16 cellular contexts compared by ENCODE assay signal in the genomic region with DNA sequence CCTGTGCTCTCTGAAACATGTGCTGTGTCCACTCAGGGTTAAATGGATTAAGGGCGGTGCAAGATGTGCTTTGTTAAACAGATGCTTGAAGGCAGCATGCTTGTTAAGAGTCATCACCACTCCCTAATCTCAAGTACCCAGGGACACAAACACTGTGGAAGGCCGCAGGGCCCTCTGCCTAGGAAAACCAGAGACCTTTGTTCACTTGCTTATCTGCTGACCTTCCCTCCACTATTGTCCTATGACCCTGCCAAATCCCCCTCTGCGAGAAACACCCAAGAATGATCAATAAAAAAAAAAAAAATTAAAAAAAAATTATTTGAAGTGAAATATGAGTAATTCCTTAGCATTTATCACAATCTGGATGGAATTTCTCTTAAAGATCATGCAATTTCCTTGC. TPM values are rescaled to one million over a fixed set of nuclear protein-coding genes. Genes with fewer than 3 reads are reported as not detected.
DNase-seq lines count a peak whose midpoint lies in the region; ATAC-seq, FAIRE-seq and TF ChIP-seq lines count a peak whose summit lies in the region.
"Not testable (repeated sequence)": the region's sequence is repeated elsewhere in the genome, so short reads cannot be mapped to it uniquely, and the experiment has no call there.
"Had no signal": no experiment of that assay in that cellular context is flagged by ENCODE, and none has a peak within 500 bp of the region (broad histone marks: within the 10 kb centered on the region; RNA-seq: fewer than 3 reads in every experiment).

No MANE protein-coding gene starts in this region.

- H3K4me3 ChIP-seq in Caco-2 (ENCODE audit: low read depth, low read length); HUES48 (ENCODE audit: low read depth, low read length); HepG2 (replicated peaks in 1 of 3; ENCODE audit: insufficient read depth in 1 of 3, low read depth in 2 of 3, low read length in 3 of 3): not testable (repeated sequence)
- peak overlapping the region; percentile 60 for H3K4me3 ChIP-seq in endodermal cell (ENCODE audit: low read length)

- not testable (repeated sequence) for H3K27me3 ChIP-seq in Caco-2 (replicated peaks; ENCODE audit: control insufficient read depth, insufficient read depth, low read length); HUES48 (ENCODE audit: control insufficient read depth, insufficient read depth, low read length); endodermal cell (ENCODE audit: control insufficient read depth, insufficient read depth, low read length, poor library complexity, severe bottlenecking); HepG2 (ENCODE audit: control insufficient read depth in 1 of 2, insufficient read depth in 2 of 2, low read length in 2 of 2)

- POLR2A ChIA-PET in Caco-2 (lab: Charles Lee) = interaction anchor here (1.0 kb wide), 1 partner anchor 59 kb away, joined by 4 read pairs; the partner anchor contains the start of genes POLR3C and RNF115
- POLR2A ChIA-PET in HepG2 (lab: Yijun Ruan, JAX) = interaction anchor here (0.8 kb wide), 1 partner anchor 19 kb away, joined by 4 read pairs; no protein-coding TSS in a partner anchor

- H3K27ac Mint-ChIP-seq in Caco-2 (ENCODE audit: unreplicated experiment) = peak overlapping the region; percentile 86
- not testable (repeated sequence) for H3K27ac Mint-ChIP-seq in endodermal cell
- H3K27ac Mint-ChIP-seq in progenitor cell of endocrine pancreas = peak overlapping the region; percentile 80

- TF ChIP-seq POLR2A in HepG2 (IDR thresholded peaks at IDR 0.05; ENCODE audit: insufficient read depth in 1 of 2, low read depth in 2 of 2, low read length in 2 of 2) = not testable (repeated sequence)

- peaks cover 50% of the 10 kb centered on the region for H3K36me3 Mint-ChIP-seq in Caco-2 (ENCODE audit: insufficient read depth, unreplicated experiment)
- H3K36me3 Mint-ChIP-seq in endodermal cell (ENCODE audit: low read depth) = peaks cover 69% of the 10 kb centered on the region
- peaks cover 46% of the 10 kb centered on the region for H3K36me3 Mint-ChIP-seq in progenitor cell of endocrine pancreas (ENCODE audit: insufficient read depth)

- H3K9me3 Mint-ChIP-seq in Caco-2 (ENCODE audit: unreplicated experiment); progenitor cell of endocrine pancreas (ENCODE audit: low read depth): not testable (repeated sequence)
- peaks cover 62% of the 10 kb centered on the region for H3K9me3 Mint-ChIP-seq in endodermal cell

- H3K4me1 ChIP-seq in Caco-2 = peaks cover 42% of the 10 kb centered on the region
- not testable (repeated sequence) for H3K4me1 ChIP-seq in HUES48 (ENCODE audit: control insufficient read depth, insufficient read depth, low read length); endodermal cell (ENCODE audit: control insufficient read depth, insufficient read depth, low read length)
- peaks cover 20% of the 10 kb centered on the region for H3K4me1 ChIP-seq in HepG2 (ENCODE audit: insufficient read depth, low read length)

- H3K79me2 ChIP-seq in HepG2 (ENCODE audit: insufficient read depth, low read length) = not testable (repeated sequence)

- FAIRE-seq in HepG2 (lab: Jason Lieb, UNC) = not testable (repeated sequence)

- H2AFZ ChIP-seq in HepG2 (ENCODE audit: low read length) = not testable (repeated sequence)

- TF ChIP-seq RAD21 in HepG2 (CRISPR knock-in tag; IDR thresholded peaks at IDR 0.05) = not testable (repeated sequence)

- not testable (repeated sequence) for H3K4me1 Mint-ChIP-seq in Caco-2 (ENCODE audit: low read depth, unreplicated experiment); endodermal cell; progenitor cell of endocrine pancreas (ENCODE audit: low read depth)

- H3K27ac ChIP-seq in HUES48 (ENCODE audit: low read depth, low read length) (peak overlapping the region; percentile 71), VCaP (peak overlapping the region; percentile 65)
- H3K27ac ChIP-seq in endodermal cell (ENCODE audit: low read depth, low read length); HepG2 (ENCODE audit: extremely low read length, insufficient read depth, low read length): not testable (repeated sequence)

- not testable (repeated sequence) for H3K9ac ChIP-seq in HUES48 (ENCODE audit: low read depth, low read length); HepG2 (ENCODE audit: insufficient read depth, low read depth, low read length)
- H3K9ac ChIP-seq in endodermal cell (ENCODE audit: extremely low read depth, low read length, poor library complexity, severe bottlenecking) = peak overlapping the region; percentile 66

- BruUV-seq in Caco-2 (replicated peaks; lab: Mats Ljungman, UMichigan); HepG2 (replicated peaks; lab: Mats Ljungman, UMichigan): not testable (repeated sequence)

- TF ChIP-seq CTCF in Caco-2 (IDR thresholded peaks at IDR 0.05; ENCODE audit: insufficient read depth in 1 of 2, low read depth in 1 of 2, low read length in 1 of 2, severe bottlenecking in 1 of 2, unreplicated experiment in 1 of 2); VCaP (conservative IDR thresholded peaks at IDR 0.05); endodermal cell (conservative IDR thresholded peaks at IDR 0.05); HepG2 (CRISPR knock-in tag; IDR thresholded peaks at IDR 0.05); progenitor cell of endocrine pancreas (IDR thresholded peaks at IDR 0.05; ENCODE audit: unreplicated experiment): not testable (repeated sequence)

- peaks cover 22% of the 10 kb centered on the region for H3K9me3 ChIP-seq in Caco-2
- H3K9me3 ChIP-seq in HUES48 (ENCODE audit: control insufficient read depth, insufficient read depth, low read length) = peaks cover 17% of the 10 kb centered on the region; the same call in 1 of the 2 replicates
- H3K9me3 ChIP-seq in endodermal cell (ENCODE audit: control insufficient read depth, low read length) = peaks cover 50% of the 10 kb centered on the region
- H3K9me3 ChIP-seq in HepG2 (ENCODE audit: low read length) = not testable (repeated sequence)

- ATAC-seq in left ventricle myocardium superior = peak; percentile 31
- not testable (repeated sequence) for ATAC-seq in HepG2

- no CpG with 5 or more reads among the region's 3 CpGs for WGBS in endodermal cell (ENCODE audit: insufficient coverage in 1 of 2, insufficient read length in 1 of 2), 2 experiments
- 0% methylated on average over 2 of the region's 3 CpGs for WGBS in HepG2 (ENCODE audit: low lambda C conversion rate)

- peak overlapping the region; percentile 12; the same call in 1 of the 2 replicates for H3K4me2 ChIP-seq in HepG2 (ENCODE audit: low read depth, low read length)

- not testable (repeated sequence) for H3K4me3 Mint-ChIP-seq in Caco-2 (ENCODE audit: unreplicated experiment); endodermal cell; progenitor cell of endocrine pancreas (ENCODE audit: low read depth)

- H3K27me3 Mint-ChIP-seq in Caco-2 (ENCODE audit: insufficient read depth, unreplicated experiment); endodermal cell (ENCODE audit: insufficient read depth); progenitor cell of endocrine pancreas: not testable (repeated sequence)

- TF ChIP-seq EP300 in HepG2 (IDR thresholded peaks at IDR 0.05; ENCODE audit: low read depth in 2 of 2, low read length in 2 of 2); HepG2 (CRISPR knock-in tag; IDR thresholded peaks at IDR 0.05; ENCODE audit: borderline replicate concordance): not testable (repeated sequence)

- not testable (repeated sequence) for H3K36me3 ChIP-seq in Caco-2 (ENCODE audit: control insufficient read depth, insufficient read depth, low read length); HepG2 (replicated peaks in 1 of 2; ENCODE audit: control insufficient read depth in 1 of 2, insufficient read depth in 2 of 2, low read length in 2 of 2)
- H3K36me3 ChIP-seq in HUES48 (ENCODE audit: control insufficient read depth, insufficient read depth, low read length) = peaks cover 12% of the 10 kb centered on the region
- H3K36me3 ChIP-seq in endodermal cell (ENCODE audit: control insufficient read depth, insufficient read depth, low read length) = peaks cover 51% of the 10 kb centered on the region

- H4K20me1 ChIP-seq in HepG2 (ENCODE audit: insufficient read depth, low read length) = not testable (repeated sequence)

- DNase-seq in Caco-2 = peak; percentile 51 to 65
- DNase-seq in endodermal cell; left ventricle myocardium superior; HepG2 (ENCODE audit: low spot score); progenitor cell of endocrine pancreas (ENCODE audit: low spot score, unreplicated experiment): not testable (repeated sequence)

- in situ Hi-C loops in HepG2 (cut with HindIII; ENCODE audit: extremely low pct_ligation_motif_present, low pct_unique_long_range_greater_than_20kb) = loop anchor here (10.0 kb wide), 1 partner anchor 60 kb away; the partner anchor contains the start of genes POLR3C and RNF115

- intact Hi-C loops in Caco-2 (cut with micrococcal nuclease; ENCODE audit: unreplicated experiment) = loop anchor here (1.0 kb wide), 1 partner anchor 25 kb away; no protein-coding TSS in a partner anchor
- intact Hi-C loops in left ventricle myocardium superior (cut with micrococcal nuclease); HepG2 (cut with micrococcal nuclease; ENCODE audit: unreplicated experiment): not testable (repeated sequence)

- CTCF ChIA-PET in Caco-2 (lab: Charles Lee); HepG2 (lab: Yijun Ruan, JAX; ENCODE audit: low intra/inter-chr PET ratio, low total read pairs): not testable (repeated sequence)

RNA-seq across cellular contexts. Expression of gene CD160, which starts 45.8 kb away (rescaled TPM):
- total RNA-seq in Caco-2 (2022) = 0.16 and 0.20 TPM in 2 replicates
- total RNA-seq in endodermal cell = not detected
- polyA plus RNA-seq in endodermal cell (2013, experiment 1 of 2) = not detected
- not detected for polyA plus RNA-seq in endodermal cell (2013, experiment 2 of 2)
- total RNA-seq in left ventricle myocardium superior = 0.37 TPM
- total RNA-seq in HepG2 (2016; rRNA removed; fragmentation: Illumina TruSeq; extraction: Trizol) = not detected in 2 replicates
- total RNA-seq in HepG2 (2016; cell fraction: cytosol; rRNA removed; fragmentation: Illumina TruSeq; extraction: Trizol; ENCODE audit: low read depth) = not detected in 2 replicates
- total RNA-seq in HepG2 (2016; cell fraction: insoluble cytoplasmic fraction; rRNA removed; fragmentation: Illumina TruSeq; extraction: Trizol) = not detected in 2 replicates
- total RNA-seq in HepG2 (2016; cell fraction: membrane; rRNA removed; fragmentation: Illumina TruSeq; extraction: Trizol) = not detected in 2 replicates
- not detected in 2 replicates for total RNA-seq in HepG2 (2016; cell fraction: nucleus; rRNA removed; fragmentation: Illumina TruSeq; extraction: Trizol)
- polyA plus RNA-seq in HepG2 (2011; rRNA removed) = 0.04 and 0.09 TPM in 2 replicates
- polyA plus RNA-seq in HepG2 (2011; cell fraction: cytosol; rRNA removed) = not detected in 2 replicates
- polyA plus RNA-seq in HepG2 (2011; cell fraction: nucleus; rRNA removed) = not detected in 2 replicates
- polyA plus RNA-seq in HepG2 (2012) = 0.20 TPM in 1 of 2 replicates, not detected in the other
- not detected in 2 replicates for polyA plus RNA-seq in HepG2 (2016; cell fraction: cytosol; fragmentation: Illumina TruSeq; extraction: Trizol; ENCODE audit: low read depth)
- not detected in 2 replicates for polyA plus RNA-seq in HepG2 (2016; cell fraction: insoluble cytoplasmic fraction; fragmentation: Illumina TruSeq; extraction: Trizol; ENCODE audit: low read depth)
- not detected in 2 replicates for polyA plus RNA-seq in HepG2 (2016; cell fraction: membrane; fragmentation: Illumina TruSeq; extraction: Trizol; ENCODE audit: low read depth)
- not detected in 2 replicates for polyA plus RNA-seq in HepG2 (2016; cell fraction: nucleus; fragmentation: Illumina TruSeq; extraction: Trizol; ENCODE audit: insufficient read depth, low read depth)
- 0.09 TPM in 1 of 2 replicates, not detected in the other for polyA minus RNA-seq in HepG2 (2011; rRNA and poly(A)+ RNA removed; ENCODE audit: low replicate concordance)
- not detected in 2 replicates for polyA minus RNA-seq in HepG2 (2011; cell fraction: cytosol; rRNA and poly(A)+ RNA removed)
- not detected in 2 replicates for polyA minus RNA-seq in HepG2 (2011; cell fraction: nucleus; rRNA and poly(A)+ RNA removed)
- total RNA-seq in progenitor cell of endocrine pancreas = not detected in 2 replicates
- total RNA-seq: Calu3; CD4-positive, alpha-beta T cell; Daoy; G401; GM23338; H4; H9 had no signal

RNA-seq across cellular contexts. Expression of gene PDZK1, which starts 58.0 kb away (rescaled TPM):
- total RNA-seq in Caco-2 (2022) (90.2 and 98.9 TPM in 2 replicates), endodermal cell (10 to 100 TPM; 47.2 to 51.8 TPM), left ventricle myocardium superior (not detected), HepG2 (2016; rRNA removed; fragmentation: Illumina TruSeq; extraction: Trizol) (46.4 and 65.0 TPM in 2 replicates), progenitor cell of endocrine pancreas (25.0 and 26.2 TPM in 2 replicates)
- polyA plus RNA-seq in endodermal cell (2013, experiment 1 of 2) = 12.6 TPM
- 13.9 TPM for polyA plus RNA-seq in endodermal cell (2013, experiment 2 of 2)
- total RNA-seq in HepG2 (2016; cell fraction: cytosol; rRNA removed; fragmentation: Illumina TruSeq; extraction: Trizol; ENCODE audit: low read depth) = 5.9 and 8.7 TPM in 2 replicates
- total RNA-seq in HepG2 (2016; cell fraction: insoluble cytoplasmic fraction; rRNA removed; fragmentation: Illumina TruSeq; extraction: Trizol) = 46.0 and 60.4 TPM in 2 replicates
- 13.2 and 14.5 TPM in 2 replicates for total RNA-seq in HepG2 (2016; cell fraction: membrane; rRNA removed; fragmentation: Illumina TruSeq; extraction: Trizol)
- 33.5 and 36.3 TPM in 2 replicates for total RNA-seq in HepG2 (2016; cell fraction: nucleus; rRNA removed; fragmentation: Illumina TruSeq; extraction: Trizol)
- 14.9 and 16.2 TPM in 2 replicates for polyA plus RNA-seq in HepG2 (2011; rRNA removed)
- 8.0 and 13.5 TPM in 2 replicates for polyA plus RNA-seq in HepG2 (2011; cell fraction: cytosol; rRNA removed)
- 12.7 and 23.2 TPM in 2 replicates for polyA plus RNA-seq in HepG2 (2011; cell fraction: nucleus; rRNA removed)
- 45.2 and 96.7 TPM in 2 replicates for polyA plus RNA-seq in HepG2 (2012)
- polyA plus RNA-seq in HepG2 (2016; cell fraction: cytosol; fragmentation: Illumina TruSeq; extraction: Trizol; ENCODE audit: low read depth) = 5.2 and 5.6 TPM in 2 replicates
- polyA plus RNA-seq in HepG2 (2016; cell fraction: insoluble cytoplasmic fraction; fragmentation: Illumina TruSeq; extraction: Trizol; ENCODE audit: low read depth) = 58.1 and 59.2 TPM in 2 replicates
- polyA plus RNA-seq in HepG2 (2016; cell fraction: membrane; fragmentation: Illumina TruSeq; extraction: Trizol; ENCODE audit: low read depth) = 7.9 and 8.6 TPM in 2 replicates
- 46.8 and 47.0 TPM in 2 replicates for polyA plus RNA-seq in HepG2 (2016; cell fraction: nucleus; fragmentation: Illumina TruSeq; extraction: Trizol; ENCODE audit: insufficient read depth, low read depth)
- polyA minus RNA-seq in HepG2 (2011; rRNA and poly(A)+ RNA removed; ENCODE audit: low replicate concordance) = 0.30 and 3.5 TPM in 2 replicates
- 7.9 and 8.2 TPM in 2 replicates for polyA minus RNA-seq in HepG2 (2011; cell fraction: cytosol; rRNA and poly(A)+ RNA removed)
- 12.7 and 19.3 TPM in 2 replicates for polyA minus RNA-seq in HepG2 (2011; cell fraction: nucleus; rRNA and poly(A)+ RNA removed)
- total RNA-seq: CD4-positive, alpha-beta T cell; CD8-positive, alpha-beta memory T cell; GM23338; H4; H9 had no signal
- polyA plus RNA-seq: CD14-positive monocyte had no signal

RNA-seq across cellular contexts. Expression of gene RNF115, which starts 58.8 kb away (rescaled TPM):
- total RNA-seq in Caco-2 (2022) (16.6 and 17.5 TPM in 2 replicates), endodermal cell (10 to 100 TPM; 17.7 to 19.3 TPM), left ventricle myocardium superior (48.2 TPM), HepG2 (2016; rRNA removed; fragmentation: Illumina TruSeq; extraction: Trizol) (7.8 and 10.1 TPM in 2 replicates), progenitor cell of endocrine pancreas (14.5 and 14.7 TPM in 2 replicates)
- polyA plus RNA-seq in endodermal cell (2013, experiment 1 of 2) = 8.6 TPM
- 9.9 TPM for polyA plus RNA-seq in endodermal cell (2013, experiment 2 of 2)
- 2.2 and 2.4 TPM in 2 replicates for total RNA-seq in HepG2 (2016; cell fraction: cytosol; rRNA removed; fragmentation: Illumina TruSeq; extraction: Trizol; ENCODE audit: low read depth)
- total RNA-seq in HepG2 (2016; cell fraction: insoluble cytoplasmic fraction; rRNA removed; fragmentation: Illumina TruSeq; extraction: Trizol) = 8.6 and 9.5 TPM in 2 replicates
- 6.1 and 6.2 TPM in 2 replicates for total RNA-seq in HepG2 (2016; cell fraction: membrane; rRNA removed; fragmentation: Illumina TruSeq; extraction: Trizol)
- 10.9 and 11.6 TPM in 2 replicates for total RNA-seq in HepG2 (2016; cell fraction: nucleus; rRNA removed; fragmentation: Illumina TruSeq; extraction: Trizol)
- 4.6 and 6.0 TPM in 2 replicates for polyA plus RNA-seq in HepG2 (2011; rRNA removed)
- polyA plus RNA-seq in HepG2 (2011; cell fraction: cytosol; rRNA removed) = 2.3 and 3.0 TPM in 2 replicates
- 3.0 and 4.1 TPM in 2 replicates for polyA plus RNA-seq in HepG2 (2011; cell fraction: nucleus; rRNA removed)
- polyA plus RNA-seq in HepG2 (2012) = 4.1 and 5.7 TPM in 2 replicates
- 2.9 and 3.4 TPM in 2 replicates for polyA plus RNA-seq in HepG2 (2016; cell fraction: cytosol; fragmentation: Illumina TruSeq; extraction: Trizol; ENCODE audit: low read depth)
- polyA plus RNA-seq in HepG2 (2016; cell fraction: insoluble cytoplasmic fraction; fragmentation: Illumina TruSeq; extraction: Trizol; ENCODE audit: low read depth) = 11.8 and 12.2 TPM in 2 replicates
- 7.2 and 8.6 TPM in 2 replicates for polyA plus RNA-seq in HepG2 (2016; cell fraction: membrane; fragmentation: Illumina TruSeq; extraction: Trizol; ENCODE audit: low read depth)
- polyA plus RNA-seq in HepG2 (2016; cell fraction: nucleus; fragmentation: Illumina TruSeq; extraction: Trizol; ENCODE audit: insufficient read depth, low read depth) = 15.3 and 16.4 TPM in 2 replicates
- polyA minus RNA-seq in HepG2 (2011; rRNA and poly(A)+ RNA removed; ENCODE audit: low replicate concordance) = 3.6 and 12.3 TPM in 2 replicates
- polyA minus RNA-seq in HepG2 (2011; cell fraction: cytosol; rRNA and poly(A)+ RNA removed) = 2.1 and 2.6 TPM in 2 replicates
- 11.2 and 12.9 TPM in 2 replicates for polyA minus RNA-seq in HepG2 (2011; cell fraction: nucleus; rRNA and poly(A)+ RNA removed)

RNA-seq across cellular contexts. Expression of gene POLR3C, which starts 58.9 kb away (rescaled TPM):
- total RNA-seq in Caco-2 (2022) (48.0 and 48.8 TPM in 2 replicates), endodermal cell (10 to 100 TPM; 32.7 to 37.9 TPM), left ventricle myocardium superior (14.9 TPM), HepG2 (2016; rRNA removed; fragmentation: Illumina TruSeq; extraction: Trizol) (24.3 TPM in 2 replicates), progenitor cell of endocrine pancreas (31.9 and 34.0 TPM in 2 replicates)
- polyA plus RNA-seq in endodermal cell (2013, experiment 1 of 2) = 34.2 TPM
- polyA plus RNA-seq in endodermal cell (2013, experiment 2 of 2) = 27.8 TPM
- 11.5 and 13.9 TPM in 2 replicates for total RNA-seq in HepG2 (2016; cell fraction: cytosol; rRNA removed; fragmentation: Illumina TruSeq; extraction: Trizol; ENCODE audit: low read depth)
- 22.9 and 26.4 TPM in 2 replicates for total RNA-seq in HepG2 (2016; cell fraction: insoluble cytoplasmic fraction; rRNA removed; fragmentation: Illumina TruSeq; extraction: Trizol)
- total RNA-seq in HepG2 (2016; cell fraction: membrane; rRNA removed; fragmentation: Illumina TruSeq; extraction: Trizol) = 14.2 and 15.1 TPM in 2 replicates
- total RNA-seq in HepG2 (2016; cell fraction: nucleus; rRNA removed; fragmentation: Illumina TruSeq; extraction: Trizol) = 16.6 and 16.7 TPM in 2 replicates
- 15.0 and 15.5 TPM in 2 replicates for polyA plus RNA-seq in HepG2 (2011; rRNA removed)
- polyA plus RNA-seq in HepG2 (2011; cell fraction: cytosol; rRNA removed) = 13.3 and 17.9 TPM in 2 replicates
- polyA plus RNA-seq in HepG2 (2011; cell fraction: nucleus; rRNA removed) = 23.1 and 24.9 TPM in 2 replicates
- polyA plus RNA-seq in HepG2 (2012) = 14.2 and 14.7 TPM in 2 replicates
- polyA plus RNA-seq in HepG2 (2016; cell fraction: cytosol; fragmentation: Illumina TruSeq; extraction: Trizol; ENCODE audit: low read depth) = 6.9 and 9.5 TPM in 2 replicates
- polyA plus RNA-seq in HepG2 (2016; cell fraction: insoluble cytoplasmic fraction; fragmentation: Illumina TruSeq; extraction: Trizol; ENCODE audit: low read depth) = 28.8 and 29.9 TPM in 2 replicates
- 9.7 and 12.5 TPM in 2 replicates for polyA plus RNA-seq in HepG2 (2016; cell fraction: membrane; fragmentation: Illumina TruSeq; extraction: Trizol; ENCODE audit: low read depth)
- polyA plus RNA-seq in HepG2 (2016; cell fraction: nucleus; fragmentation: Illumina TruSeq; extraction: Trizol; ENCODE audit: insufficient read depth, low read depth) = 24.4 and 27.3 TPM in 2 replicates
- 22.4 and 66.8 TPM in 2 replicates for polyA minus RNA-seq in HepG2 (2011; rRNA and poly(A)+ RNA removed; ENCODE audit: low replicate concordance)
- polyA minus RNA-seq in HepG2 (2011; cell fraction: cytosol; rRNA and poly(A)+ RNA removed) = 8.3 and 13.6 TPM in 2 replicates
- 24.7 and 35.2 TPM in 2 replicates for polyA minus RNA-seq in HepG2 (2011; cell fraction: nucleus; rRNA and poly(A)+ RNA removed)
